8 cellular contexts compared by ENCODE assay signal in genomic region chr3:136194409-136195257, GRCh38. TPM values are rescaled to one million over a fixed set of nuclear protein-coding genes. Genes with fewer than 3 reads are reported as not detected.
A peak's percentile ranks its signal among the peaks of the same experiment; 100 is the strongest.
DNase-seq lines count a peak whose midpoint lies in the region; ATAC-seq lines count a peak whose summit lies in the region.

No MANE protein-coding gene starts in this region.

- peak; percentile 65 for DNase-seq in NCI-H82 (lab: John Stamatoyannopoulos, UW)
- DNase-seq in NCI-H82 treated with DMSO at 0.1 percent for 48 hours (lab: John Stamatoyannopoulos, UW; ENCODE audit: unreplicated experiment), result no peak
- peak; percentile 37 to 93 (median 74) for DNase-seq in T-helper 2 cell
- peak; percentile 50 for DNase-seq in astrocyte of the hippocampus (ENCODE audit: low read depth, low spot score)
- DNase-seq in immature natural killer cell, result peak; percentile 85 to 88 (median 87)
- DNase-seq in stimulated activated CD4-positive, alpha-beta T cell treated with anti-CD3 and anti-CD28 coated beads, Interleukin-1b, Interleukin-23, amount 100 ng/mL, for 24 hours (ENCODE audit: low read depth in 4 of 4, low spot score in 1 of 4), result peak; percentile 30 to 57 (median 42)

- H3K4me3 Mint-ChIP-seq in immature natural killer cell, result peak overlapping the region; percentile 95 to 99 (median 97)

- H3K4me1 Mint-ChIP-seq in immature natural killer cell, result peaks cover 67 to 69% of the 10 kb centered on the region in 2 donors

- H3K27ac Mint-ChIP-seq in immature natural killer cell, result peak overlapping the region; percentile 97 to 100 (median 100)

- peaks cover 0 to 10% (median 3%) of the 10 kb centered on the region in 3 donors for H3K36me3 Mint-ChIP-seq in immature natural killer cell

- H3K9me3 Mint-ChIP-seq in immature natural killer cell, result peaks cover 0 to 2% (median 0%) of the 10 kb centered on the region in 6 donors

- peaks cover 32 to 41% (median 40%) of the 10 kb centered on the region in 3 donors for H3K27me3 Mint-ChIP-seq in immature natural killer cell (ENCODE audit: low read depth in 3 of 3)

- no peak for ATAC-seq in GM19035 (IDR thresholded peaks at IDR 0.05; ENCODE audit: unreplicated experiment)
- no peak for ATAC-seq in HG03432 (IDR thresholded peaks at IDR 0.05; ENCODE audit: unreplicated experiment)

RNA-seq across cellular contexts. Expression of gene MSL2, which starts 1.5 kb away (rescaled TPM):
- 10 to 100 TPM; 25.9 to 39.0 (median 33.0) TPM for polyA plus RNA-seq in immature natural killer cell

RNA-seq across cellular contexts. Expression of gene PCCB, which starts 55.5 kb away (rescaled TPM):
- polyA plus RNA-seq in immature natural killer cell, result 10 to 100 TPM; 41.8 to 73.3 (median 61.5) TPM
